ENCODE assay signal across 28 cellular contexts in genomic region chr3:77885381-77885780, GRCh38.
DNase-seq lines count a peak whose midpoint lies in the region; ATAC-seq and TF ChIP-seq lines count a peak whose summit lies in the region.
"Had no signal": no experiment of that assay in that cellular context is flagged by ENCODE, and none has a peak within 500 bp of the region (broad histone marks: within the 10 kb centered on the region; RNA-seq: fewer than 3 reads in every experiment).

No MANE protein-coding gene starts in this region.

- DNase-seq in M059J (ENCODE audit: low read depth) (peak; percentile 24), brain microvascular endothelial cell (peak; percentile 8), iris pigment epithelial cell (ENCODE audit: low read depth) (peak; percentile 36), NCI-H1930 (lab: John Stamatoyannopoulos, UW) (no peak), NCI-H345 treated with DMSO at 0.1 percent for 48 hours (lab: John Stamatoyannopoulos, UW; ENCODE audit: unreplicated experiment) (no peak), NCI-H69 (lab: John Stamatoyannopoulos, UW) (no peak)
- DNase-seq: C1 segment of cervical spinal cord; CD4-positive, alpha-beta memory T cell; COR-L47; DMS53; GF-D8; GM23248; H7; KBM-7; MM.1S; NCI-H1417; NCI-H1694; NCI-H2081 treated with DMSO at 0.1 percent for 48 hours; NCI-H2171; NCI-H446; NCI-H524 treated with DMSO at 0.1 percent for 48 hours; NCI-H82; NK-92 treated with Interleukin-12 subunit alpha and Interleukin-12 subunit beta, amount 100 ng/mL, for 24 hours; PC-9; RPMI8226; SHP77; T-cell had no signal

- in situ Hi-C loops in brain microvascular endothelial cell (cut with HindIII; ENCODE audit: low pct_ligation_motif_present, low sequenced_read_pairs): no loop called here

- no peaks in the 10 kb centered on the region for H3K36me3 ChIP-seq in brain microvascular endothelial cell (replicated peaks)

- no peaks in the 10 kb centered on the region for H3K27me3 ChIP-seq in brain microvascular endothelial cell (replicated peaks)

- no peak overlapping the region for H3K27ac ChIP-seq in brain microvascular endothelial cell
- H3K27ac ChIP-seq: GM23248, PC-9 had no signal

- TF ChIP-seq CTCF in brain microvascular endothelial cell (IDR thresholded peaks at IDR 0.05; ENCODE audit: low read depth, low read length, missing control alignments): no peak

- ATAC-seq in GM18870 (IDR thresholded peaks at IDR 0.05; ENCODE audit: unreplicated experiment): no peak
- ATAC-seq: T-cell had no signal

- no peak overlapping the region for H3K4me3 ChIP-seq in brain microvascular endothelial cell (ENCODE audit: low read depth, low read length)
- H3K4me3 ChIP-seq: GM23248, PC-9 had no signal

Comparison
In these comparisons a context has a peak if more than half of its experiments do, and no peak if none do; other contexts are left out.
1. DNase-seq: peak in M059J (single experiment), brain microvascular endothelial cell (single experiment) and iris pigment epithelial cell (single experiment); none in NCI-H1930 (0 of 2), NCI-H345 treated with DMSO at 0.1 percent for 48 hours (single experiment) and NCI-H69 (single experiment).